In the genomic region with DNA sequence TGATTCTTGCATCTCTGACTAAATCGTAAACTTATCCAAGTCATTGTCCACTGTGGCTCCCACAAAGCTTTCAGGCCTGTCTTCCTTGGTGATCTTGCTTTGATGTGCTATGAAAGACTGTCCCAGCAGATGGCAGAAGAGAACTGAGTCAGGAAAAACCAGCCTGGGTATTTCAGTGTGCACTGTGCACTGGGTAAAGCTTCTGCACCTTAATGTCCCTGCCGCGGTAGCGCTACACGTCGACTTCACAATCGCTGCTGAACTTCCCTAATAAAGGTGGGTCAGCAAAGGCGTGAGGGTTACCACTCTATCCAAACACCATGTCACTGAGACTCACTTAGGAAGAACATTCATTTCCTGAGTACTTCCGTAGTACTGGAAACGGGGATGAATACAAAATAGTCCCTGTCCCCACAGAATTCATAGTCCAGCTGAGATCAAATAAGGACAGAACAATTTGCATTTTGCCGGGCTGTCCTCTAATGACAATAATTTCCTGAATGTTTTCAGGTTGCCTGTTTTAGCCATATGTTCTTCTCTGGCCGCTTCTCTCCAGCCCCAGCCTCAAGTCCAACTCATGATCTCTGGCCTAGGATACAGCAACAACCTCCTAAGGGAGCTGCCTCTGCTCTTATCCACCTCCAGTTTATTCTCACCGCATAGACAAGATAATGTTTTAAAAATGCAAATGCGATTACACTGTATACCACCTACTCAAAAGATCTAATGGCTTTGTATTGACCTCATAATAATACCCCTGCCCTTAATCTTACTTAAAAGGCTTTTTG, we compare ENCODE assay signal across 8 cellular contexts.
A peak's percentile ranks its signal among the peaks of the same experiment; 100 is the strongest.
DNase-seq lines count a peak whose midpoint lies in the region; ATAC-seq lines count a peak whose summit lies in the region.

No MANE protein-coding gene starts in this region.

- H3K4me2 ChIP-seq in BLaER1, result peak overlapping the region; percentile 75

- no peak overlapping the region for H3K27ac ChIP-seq in BLaER1

- ATAC-seq in GM19025 (IDR thresholded peaks at IDR 0.05; ENCODE audit: low read depth, unreplicated experiment) (peak; percentile 87), HG03280 (IDR thresholded peaks at IDR 0.05; ENCODE audit: unreplicated experiment) (peak; percentile 93)

- CTCF ChIA-PET in activated CD4-positive, alpha-beta T cell treated with anti-CD3 and anti-CD28 coated beads, Interleukin-2, amount 10 ng/mL, durations not matched to agents 7 days and 5 days (lab: Charles Lee), result interaction anchor here (0.6 to 2.6 kb wide), 22 partner anchors 11 to 517 kb away, joined by 3 to 22 read pairs (median 3); no protein-coding TSS in a partner anchor

- no peak overlapping the region for H3K9ac ChIP-seq in BLaER1

- H3K4me3 Mint-ChIP-seq in activated CD4-positive, alpha-beta T cell treated with anti-CD3 and anti-CD28 coated beads, Interleukin-2, amount 10 ng/mL, durations not matched to agents 7 days and 5 days, result no peak overlapping the region

- H3K9me3 Mint-ChIP-seq in activated CD4-positive, alpha-beta T cell treated with anti-CD3 and anti-CD28 coated beads, Interleukin-2, amount 10 ng/mL, durations not matched to agents 7 days and 5 days, result no peaks in the 10 kb centered on the region

- no peaks in the 10 kb centered on the region for H4K20me1 ChIP-seq in BLaER1

- H3K27ac Mint-ChIP-seq in activated CD4-positive, alpha-beta T cell treated with anti-CD3 and anti-CD28 coated beads, Interleukin-2, amount 10 ng/mL, durations not matched to agents 7 days and 5 days, result no peak overlapping the region

- H3K27me3 ChIP-seq in BLaER1, result no peaks in the 10 kb centered on the region

- H3K9me3 ChIP-seq in BLaER1, result no peaks in the 10 kb centered on the region

- peaks cover 16% of the 10 kb centered on the region for H3K4me1 Mint-ChIP-seq in activated CD4-positive, alpha-beta T cell treated with anti-CD3 and anti-CD28 coated beads, Interleukin-2, amount 10 ng/mL, durations not matched to agents 7 days and 5 days

- no peaks in the 10 kb centered on the region for H3K36me3 Mint-ChIP-seq in activated CD4-positive, alpha-beta T cell treated with anti-CD3 and anti-CD28 coated beads, Interleukin-2, amount 10 ng/mL, durations not matched to agents 7 days and 5 days (ENCODE audit: low read depth)

- H3K4me1 ChIP-seq in BLaER1, result peaks cover 14% of the 10 kb centered on the region

- DNase-seq in NCI-H524 (lab: John Stamatoyannopoulos, UW) (peak; percentile 85 to 89), dermis microvascular lymphatic vessel endothelial cell (ENCODE audit: low read depth in 2 of 2) (peak; percentile 77 to 81), medulla oblongata (ENCODE audit: extremely low spot score) (peak; percentile 91)
- DNase-seq in activated CD4-positive, alpha-beta T cell treated with anti-CD3 and anti-CD28 coated beads, Interleukin-2, amount 10 ng/mL, durations not matched to agents 7 days and 5 days, result peak; percentile 80
- peak; percentile 43 for DNase-seq in stimulated activated CD8-positive, alpha-beta memory T cell treated with anti-CD3 and anti-CD28 coated beads, Interleukin-12 subunit alpha, Interleukin-12 subunit beta, amount 100 ng/mL, for 24 hours (ENCODE audit: extremely low read depth)

- POLR2A ChIA-PET in activated CD4-positive, alpha-beta T cell treated with anti-CD3 and anti-CD28 coated beads, Interleukin-2, amount 10 ng/mL, durations not matched to agents 7 days and 5 days (lab: Charles Lee), result interaction anchor here (0.8 kb wide), 1 partner anchor 117 kb away, joined by 5 read pairs; no protein-coding TSS in a partner anchor

- H3K27me3 Mint-ChIP-seq in activated CD4-positive, alpha-beta T cell treated with anti-CD3 and anti-CD28 coated beads, Interleukin-2, amount 10 ng/mL, durations not matched to agents 7 days and 5 days, result peaks cover 4% of the 10 kb centered on the region

- no peaks in the 10 kb centered on the region for H3K36me3 ChIP-seq in BLaER1

- H3K4me3 ChIP-seq in BLaER1, result no peak overlapping the region
